Comparison of ENCODE assay signal across 25 cellular contexts in genomic region chr3:38576131-38577088, GRCh38.
DNase-seq lines count a peak whose midpoint lies in the region; ATAC-seq, FAIRE-seq and TF ChIP-seq lines count a peak whose summit lies in the region.
"Had no signal": no experiment of that assay in that cellular context is flagged by ENCODE, and none has a peak within 500 bp of the region (broad histone marks: within the 10 kb centered on the region; RNA-seq: fewer than 3 reads in every experiment).

No MANE protein-coding gene starts in this region.

- no peak overlapping the region for H3K9ac ChIP-seq in K562 (ENCODE audit: insufficient read depth in 1 of 2, low read depth in 2 of 2, low read length in 2 of 2)
- H3K9ac ChIP-seq: BLaER1 treated with 17β-estradiol and CSF1 and Interleukin-3, amounts not matched to agents 10 nM and 100 nM had no signal

- no peak overlapping the region for H3K4me3 Mint-ChIP-seq in activated naive CD4-positive, alpha-beta T cell treated with anti-CD3 and anti-CD28 coated beads, Interleukin-2, amount 10 ng/mL, durations not matched to agents 7 days and 5 days
- no peak overlapping the region for H3K4me3 Mint-ChIP-seq in mesothelial cell of epicardium
- H3K4me3 Mint-ChIP-seq: activated naive CD8-positive, alpha-beta T cell treated with anti-CD3 and anti-CD28 coated beads, Interleukin-2, amount 10 ng/mL, durations not matched to agents 7 days and 5 days; activated T-helper 1 cell treated with anti-CD3 and anti-CD28 coated beads, Interleukin-12 subunit alpha, Interleukin-12 subunit beta, Interleukin-2, Interleukin-4 antibody, amounts not matched to agents 30 ng/mL and 10 ng/mL and 1 ng/mL, durations not matched to agents 14 hours and 24 hours and 36 hours; GM23338; nephron; stimulated activated naive B cell treated with anti-CD40 and anti-IgM and Interleukin-4, amounts not matched to agents 10 μg/mL and 1 μg/mL and 100 μg/mL, for 72 hours; T-helper 2 cell treated with Interferon-gamma antibody and Interleukin-4, amounts not matched to agents 5 μg/mL and 100 μg/mL, for 36 hours had no signal

- no peak for TF ChIP-seq RAD21 in K562 (CRISPR knock-in tag; conservative IDR thresholded peaks at IDR 0.05 in 1 of 2, IDR thresholded peaks at IDR 0.05 in 1 of 2)

- H3K79me2 ChIP-seq in K562 (ENCODE audit: control insufficient read depth, insufficient read depth, low read length), result no peaks in the 10 kb centered on the region

- BruUV-seq in K562 (replicated peaks; lab: Mats Ljungman, UMichigan), result no TSS peak

- H3K9me3 Mint-ChIP-seq in activated naive CD4-positive, alpha-beta T cell treated with anti-CD3 and anti-CD28 coated beads, Interleukin-2, amount 10 ng/mL, durations not matched to agents 7 days and 5 days, result no peaks in the 10 kb centered on the region
- peaks cover 5% of the 10 kb centered on the region for H3K9me3 Mint-ChIP-seq in mesothelial cell of epicardium
- H3K9me3 Mint-ChIP-seq: activated naive CD8-positive, alpha-beta T cell treated with anti-CD3 and anti-CD28 coated beads, Interleukin-2, amount 10 ng/mL, durations not matched to agents 7 days and 5 days; activated T-helper 1 cell treated with anti-CD3 and anti-CD28 coated beads, Interleukin-12 subunit alpha, Interleukin-12 subunit beta, Interleukin-2, Interleukin-4 antibody, amounts not matched to agents 30 ng/mL and 10 ng/mL and 1 ng/mL, durations not matched to agents 14 hours and 24 hours and 36 hours; GM23338; T-helper 2 cell treated with Interferon-gamma antibody and Interleukin-4, amounts not matched to agents 5 μg/mL and 100 μg/mL, for 36 hours had no signal

- ATAC-seq in K562 (no peak), HG02884 (IDR thresholded peaks at IDR 0.05; ENCODE audit: unreplicated experiment) (no peak)
- ATAC-seq: GM23338; stimulated activated naive B cell treated with anti-CD40 and anti-IgM and Interleukin-4, amounts not matched to agents 10 μg/mL and 1 μg/mL and 100 μg/mL, for 72 hours had no signal

- no peaks in the 10 kb centered on the region for H3K36me3 ChIP-seq in K562 (ENCODE audit: control insufficient read depth, insufficient read depth, low read length)
- H3K36me3 ChIP-seq in transverse colon, result no peaks in the 10 kb centered on the region
- H3K36me3 ChIP-seq: BLaER1 treated with 17β-estradiol and CSF1 and Interleukin-3, amounts not matched to agents 10 nM and 100 nM had no signal

- CTCF ChIA-PET in activated naive CD4-positive, alpha-beta T cell treated with anti-CD3 and anti-CD28 coated beads, Interleukin-2, amount 10 ng/mL, durations not matched to agents 7 days and 5 days (lab: Charles Lee), result interaction anchor here (1.3 kb wide), 1 partner anchor 21 kb away, joined by 3 read pairs; no protein-coding TSS in a partner anchor
- CTCF ChIA-PET in K562 (lab: Yijun Ruan, JAX; ENCODE audit: low intra/inter-chr PET ratio), result no interaction called here

- TF ChIP-seq POLR2A in K562 (conservative IDR thresholded peaks at IDR 0.05) (no peak), transverse colon (IDR thresholded peaks at IDR 0.05) (no peak)

- FAIRE-seq in K562 (lab: Jason Lieb, UNC), result no peak
- FAIRE-seq: frontal cortex had no signal

- peaks cover 0 to 7% of the 10 kb centered on the region in 2 experiments; a peak in 1 of 5 replicates for H3K4me1 ChIP-seq in K562 (replicated peaks in 1 of 2; ENCODE audit: control insufficient read depth in 2 of 2, insufficient read depth in 2 of 2, low read length in 2 of 2)
- H3K4me1 ChIP-seq in transverse colon, result no peaks in the 10 kb centered on the region
- H3K4me1 ChIP-seq: tibial nerve had no signal

- H3K36me3 Mint-ChIP-seq in activated naive CD4-positive, alpha-beta T cell treated with anti-CD3 and anti-CD28 coated beads, Interleukin-2, amount 10 ng/mL, durations not matched to agents 7 days and 5 days, result no peaks in the 10 kb centered on the region
- H3K36me3 Mint-ChIP-seq in mesothelial cell of epicardium, result no peaks in the 10 kb centered on the region
- H3K36me3 Mint-ChIP-seq: activated naive CD8-positive, alpha-beta T cell treated with anti-CD3 and anti-CD28 coated beads, Interleukin-2, amount 10 ng/mL, durations not matched to agents 7 days and 5 days; stimulated activated naive B cell treated with anti-CD40 and anti-IgM and Interleukin-4, amounts not matched to agents 10 μg/mL and 1 μg/mL and 100 μg/mL, for 72 hours had no signal

- H3K9me3 ChIP-seq in K562 (replicated peaks; ENCODE audit: control insufficient read depth, insufficient read depth, low read depth, low read length) (no peaks in the 10 kb centered on the region), transverse colon (peaks cover 0 to 6% of the 10 kb centered on the region in 2 donors)

- H3K4me3 ChIP-seq in K562 (no peak overlapping the region), transverse colon (no peak overlapping the region)
- H3K4me3 ChIP-seq: BLaER1 treated with 17β-estradiol and CSF1 and Interleukin-3, amounts not matched to agents 10 nM and 100 nM; GM23338; tibial nerve had no signal

- WGBS in K562 (ENCODE audit: insufficient coverage, low coverage, missing lambda C conversion rate), result 0% methylated on average over 14 of the region's 15 CpGs
- WGBS in transverse colon (ENCODE audit: low coverage in 1 of 2), 2 donors, result 77% methylated on average over 15 of the region's 15 CpGs; no CpG with 5 or more reads in 1 of the 2 donors

- intact Hi-C loops in K562 (cut with micrococcal nuclease), result no loop called here
- intact Hi-C loops in transverse colon (cut with DNase I; ENCODE audit: low total_unique reads), result no loop called here

- TF ChIP-seq CTCF in K562 (IDR thresholded peaks at IDR 0.05 in 2 of 3, conservative IDR thresholded peaks at IDR 0.05 in 1 of 3; ENCODE audit: insufficient read depth in 2 of 3, low read depth in 1 of 3, low read length in 3 of 3) (no peak), transverse colon (IDR thresholded peaks at IDR 0.05) (no peak), mesothelial cell of epicardium (IDR thresholded peaks at IDR 0.05; ENCODE audit: unreplicated experiment) (no peak)

- H3K9me1 ChIP-seq in K562 (ENCODE audit: control insufficient read depth, insufficient read depth, low read length), result no peaks in the 10 kb centered on the region

- in situ Hi-C loops in K562 (cut with MboI), result no loop called here
- in situ Hi-C loops in transverse colon (cut with MboI; ENCODE audit: low pct_ligation_motif_present in 1 of 4, low pct_unique_long_range_greater_than_20kb in 1 of 4, low sequenced_read_pairs in 3 of 4), result no loop called here

- POLR2A ChIA-PET in K562 (lab: Yijun Ruan, JAX), result no interaction called here

- H3K27me3 ChIP-seq in K562 (ENCODE audit: control insufficient read depth in 2 of 2, insufficient read depth in 2 of 2, low read length in 2 of 2) (peaks cover 9 to 65% of the 10 kb centered on the region in 2 experiments), transverse colon (no peaks in the 10 kb centered on the region)
- H3K27me3 ChIP-seq: BLaER1 treated with 17β-estradiol and CSF1 and Interleukin-3, amounts not matched to agents 10 nM and 100 nM; tibial nerve had no signal

- no peak for TF ChIP-seq EP300 in K562 (IDR thresholded peaks at IDR 0.05; ENCODE audit: low read length)
- no peak for TF ChIP-seq EP300 in transverse colon (IDR thresholded peaks at IDR 0.05; ENCODE audit: low read depth)

- peak; percentile 10 for DNase-seq in activated naive CD4-positive, alpha-beta T cell treated with anti-CD3 and anti-CD28 coated beads, Interleukin-2, amount 10 ng/mL, durations not matched to agents 7 days and 5 days
- DNase-seq in activated naive CD4-positive, alpha-beta T cell treated with anti-CD3 and anti-CD28 coated beads, Interleukin-2, amount 50 U/mL, for 16 hours, result no peak
- DNase-seq in K562 (ENCODE audit: extremely low read depth in 1 of 4, low spot score in 3 of 4) (no peak), mucosa of gallbladder (ENCODE audit: low spot score) (peak; percentile 4), transverse colon (peak; percentile 4), NCI-H82 treated with DMSO at 0.1 percent for 48 hours (lab: John Stamatoyannopoulos, UW; ENCODE audit: unreplicated experiment) (no peak), mesothelial cell of epicardium (ENCODE audit: low spot score in 2 of 2, unreplicated experiment in 2 of 2) (no peak)
- DNase-seq: activated naive CD8-positive, alpha-beta T cell treated with anti-CD3 and anti-CD28 coated beads, Interleukin-2, amount 10 ng/mL, durations not matched to agents 7 days and 5 days; cerebellar nuclear complex; effector CD4-positive, alpha-beta T cell; EL; mesendoderm; NCI-H1048; NCI-H187; NCI-H748 treated with DMSO at 0.1 percent for 48 hours; stimulated activated CD4-positive, alpha-beta T cell treated with anti-CD3 and anti-CD28 coated beads, Interleukin-1b, Interleukin-23, amount 100 ng/mL, for 48 hours; stimulated activated naive B cell treated with anti-CD40 and anti-IgM and Interleukin-4, amounts not matched to agents 10 μg/mL and 1 μg/mL and 100 μg/mL, for 72 hours had no signal

- no peak overlapping the region for H3K4me2 ChIP-seq in K562 (ENCODE audit: insufficient read depth, low read length)
- H3K4me2 ChIP-seq: GM23338 had no signal

- no peak overlapping the region for H3K27ac Mint-ChIP-seq in activated naive CD4-positive, alpha-beta T cell treated with anti-CD3 and anti-CD28 coated beads, Interleukin-2, amount 10 ng/mL, durations not matched to agents 7 days and 5 days
- H3K27ac Mint-ChIP-seq in mesothelial cell of epicardium, result no peak overlapping the region
- H3K27ac Mint-ChIP-seq: activated naive CD8-positive, alpha-beta T cell treated with anti-CD3 and anti-CD28 coated beads, Interleukin-2, amount 10 ng/mL, durations not matched to agents 7 days and 5 days; activated T-helper 1 cell treated with anti-CD3 and anti-CD28 coated beads, Interleukin-12 subunit alpha, Interleukin-12 subunit beta, Interleukin-2, Interleukin-4 antibody, amounts not matched to agents 30 ng/mL and 10 ng/mL and 1 ng/mL, durations not matched to agents 14 hours and 24 hours and 36 hours; GM23338; nephron; stimulated activated naive B cell treated with anti-CD40 and anti-IgM and Interleukin-4, amounts not matched to agents 10 μg/mL and 1 μg/mL and 100 μg/mL, for 72 hours; T-helper 2 cell treated with Interferon-gamma antibody and Interleukin-4, amounts not matched to agents 5 μg/mL and 100 μg/mL, for 36 hours had no signal

- peaks cover 4% of the 10 kb centered on the region; the same call in 1 of the 2 replicates for H4K20me1 ChIP-seq in K562 (replicated peaks; ENCODE audit: control insufficient read depth, insufficient read depth, low read length)
- H4K20me1 ChIP-seq: BLaER1 treated with 17β-estradiol and CSF1 and Interleukin-3, amounts not matched to agents 10 nM and 100 nM had no signal

- H3K4me1 Mint-ChIP-seq in activated naive CD4-positive, alpha-beta T cell treated with anti-CD3 and anti-CD28 coated beads, Interleukin-2, amount 10 ng/mL, durations not matched to agents 7 days and 5 days, result no peaks in the 10 kb centered on the region
- no peaks in the 10 kb centered on the region for H3K4me1 Mint-ChIP-seq in mesothelial cell of epicardium
- H3K4me1 Mint-ChIP-seq: activated naive CD8-positive, alpha-beta T cell treated with anti-CD3 and anti-CD28 coated beads, Interleukin-2, amount 10 ng/mL, durations not matched to agents 7 days and 5 days had no signal

- no peak overlapping the region for H3K27ac ChIP-seq in K562 (ENCODE audit: extremely low read depth, low read depth, low read length)
- H3K27ac ChIP-seq in transverse colon, result no peak overlapping the region
- H3K27ac ChIP-seq: BLaER1 treated with 17β-estradiol and CSF1 and Interleukin-3, amounts not matched to agents 10 nM and 100 nM; tibial nerve had no signal

- H2AFZ ChIP-seq in K562 (ENCODE audit: low read depth, low read length), result no peak overlapping the region
- H2AFZ ChIP-seq: GM23338 had no signal

- H3K27me3 Mint-ChIP-seq in activated naive CD4-positive, alpha-beta T cell treated with anti-CD3 and anti-CD28 coated beads, Interleukin-2, amount 10 ng/mL, durations not matched to agents 7 days and 5 days, result peaks cover 17% of the 10 kb centered on the region
- peaks cover 4% of the 10 kb centered on the region for H3K27me3 Mint-ChIP-seq in mesothelial cell of epicardium (ENCODE audit: low read depth)

Comparison
In these comparisons a context has a peak if more than half of its experiments do, and no peak if none do; other contexts are left out.
1. DNase-seq: peak in activated naive CD4-positive, alpha-beta T cell treated with anti-CD3 and anti-CD28 coated beads, Interleukin-2, amount 10 ng/mL, durations not matched to agents 7 days and 5 days (single experiment), mucosa of gallbladder (single experiment) and transverse colon (single experiment); none in activated naive CD4-positive, alpha-beta T cell treated with anti-CD3 and anti-CD28 coated beads, Interleukin-2, amount 50 U/mL, for 16 hours (single experiment), K562 (0 of 4), NCI-H82 treated with DMSO at 0.1 percent for 48 hours (single experiment) and mesothelial cell of epicardium (0 of 2).